27 cellular contexts compared by ENCODE assay signal in the genomic region with DNA sequence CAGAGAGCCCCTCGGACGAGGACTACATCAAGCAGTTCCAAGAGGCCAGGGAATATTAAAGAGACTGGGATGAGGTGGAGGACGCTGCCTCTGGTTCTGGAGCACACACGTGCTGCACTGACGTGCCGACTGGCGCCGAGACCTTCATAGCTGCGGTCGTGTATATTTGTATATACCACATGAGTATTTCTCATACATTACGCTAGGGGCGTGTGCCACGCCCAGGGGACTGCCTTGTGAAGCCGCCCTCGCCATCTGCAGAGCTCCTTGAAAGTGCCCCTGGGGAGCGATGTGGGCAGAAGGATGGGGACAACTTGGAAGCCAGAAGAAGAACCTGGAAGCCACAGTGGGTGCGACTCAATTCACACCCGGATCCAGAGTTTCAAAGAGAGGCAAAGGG.
"Had no signal": no experiment of that assay in that cellular context is flagged by ENCODE, and none has a peak within 500 bp of the region (broad histone marks: within the 10 kb centered on the region; RNA-seq: fewer than 3 reads in every experiment).

No MANE protein-coding gene starts in this region.

- H3K79me2 ChIP-seq: hepatocyte had no signal

- H2AFZ ChIP-seq: hepatocyte had no signal

- FAIRE-seq: endothelial cell of umbilical vein had no signal

- DNase-seq: activated CD4-positive, alpha-beta T cell treated with anti-CD3 and anti-CD28 coated beads for 48 hours; activated CD4-positive, alpha-beta T cell treated with anti-CD3 and anti-CD28 coated beads, Interleukin-2, amount 50 U/mL, for 48 hours; activated CD8-positive, alpha-beta memory T cell treated with anti-CD3 and anti-CD28 coated beads, Interleukin-2, amount 50 U/mL, for 48 hours; activated gamma-delta T cell; activated naive CD4-positive, alpha-beta T cell treated with anti-CD3 and anti-CD28 coated beads, Interleukin-2, amount 50 U/mL, for 16 hours; activated T-cell treated with anti-CD3 and anti-CD28 coated beads, Interleukin-2, amount 50 U/mL, for 24 hours; amygdala; caudate nucleus; cortex of kidney; effector memory CD8-positive, alpha-beta T cell; left cardiac atrium; ovary; right lobe of liver; stimulated activated CD4-positive, alpha-beta T cell treated with anti-CD3 and anti-CD28 coated beads, Interleukin-2, amount 100 ng/mL, for 48 hours; stimulated activated naive CD8-positive, alpha-beta T cell treated with anti-CD3 and anti-CD28 coated beads, Interleukin-15, Interleukin-2, amounts not matched to agents 100 U/mL and 50 U/mL, for 24 hours; trophoblast cell; uterus; WERI-Rb-1 had no signal

- H3K4me2 ChIP-seq: hepatocyte had no signal

- H3K4me1 Mint-ChIP-seq: nephron had no signal

- ATAC-seq: activated CD4-positive, CD25-positive, alpha-beta regulatory T cell treated with anti-CD3 and anti-CD28 coated beads, Interleukin-2, amount 50 U/mL, for 24 hours; effector memory CD8-positive, alpha-beta T cell; gastroesophageal sphincter; left cardiac atrium; left ventricle myocardium superior; right lobe of liver; stimulated activated naive CD8-positive, alpha-beta T cell treated with anti-CD3 and anti-CD28 coated beads, Interleukin-15, Interleukin-2, amounts not matched to agents 100 U/mL and 50 U/mL, for 24 hours had no signal

- H3K36me3 ChIP-seq: neutrophil, ovary, thoracic aorta, uterus, WERI-Rb-1 had no signal

- H3K4me1 ChIP-seq: gastroesophageal sphincter, uterus had no signal

- H3K9me3 Mint-ChIP-seq: activated T-cell treated with anti-CD3 and anti-CD28 coated beads, Interleukin-2, amount 50 U/mL, for 24 hours; effector memory CD8-positive, alpha-beta T cell; nephron had no signal

- H3K27ac Mint-ChIP-seq: activated T-cell treated with anti-CD3 and anti-CD28 coated beads, Interleukin-2, amount 50 U/mL, for 24 hours; effector memory CD8-positive, alpha-beta T cell; nephron; progenitor cell of endocrine pancreas had no signal

- H3K4me3 Mint-ChIP-seq: activated T-cell treated with anti-CD3 and anti-CD28 coated beads, Interleukin-2, amount 50 U/mL, for 24 hours; effector memory CD8-positive, alpha-beta T cell; nephron had no signal

- H3K4me3 ChIP-seq: gastroesophageal sphincter, hepatocyte, ovary, right lobe of liver, thoracic aorta, uterus had no signal

- H3K27me3 Mint-ChIP-seq: activated T-cell treated with anti-CD3 and anti-CD28 coated beads, Interleukin-2, amount 50 U/mL, for 24 hours; effector memory CD8-positive, alpha-beta T cell had no signal

- H3K9me3 ChIP-seq: neutrophil, right lobe of liver, thoracic aorta, uterus had no signal

- H3K27ac ChIP-seq: gastroesophageal sphincter, hepatocyte, neutrophil, ovary, right lobe of liver, thoracic aorta, uterus, WERI-Rb-1 had no signal

- H3K27me3 ChIP-seq: gastroesophageal sphincter, hepatocyte, neutrophil, ovary, right lobe of liver, uterus had no signal
